Comparison of ENCODE assay signal across 1 cellular context in the genomic region with DNA sequence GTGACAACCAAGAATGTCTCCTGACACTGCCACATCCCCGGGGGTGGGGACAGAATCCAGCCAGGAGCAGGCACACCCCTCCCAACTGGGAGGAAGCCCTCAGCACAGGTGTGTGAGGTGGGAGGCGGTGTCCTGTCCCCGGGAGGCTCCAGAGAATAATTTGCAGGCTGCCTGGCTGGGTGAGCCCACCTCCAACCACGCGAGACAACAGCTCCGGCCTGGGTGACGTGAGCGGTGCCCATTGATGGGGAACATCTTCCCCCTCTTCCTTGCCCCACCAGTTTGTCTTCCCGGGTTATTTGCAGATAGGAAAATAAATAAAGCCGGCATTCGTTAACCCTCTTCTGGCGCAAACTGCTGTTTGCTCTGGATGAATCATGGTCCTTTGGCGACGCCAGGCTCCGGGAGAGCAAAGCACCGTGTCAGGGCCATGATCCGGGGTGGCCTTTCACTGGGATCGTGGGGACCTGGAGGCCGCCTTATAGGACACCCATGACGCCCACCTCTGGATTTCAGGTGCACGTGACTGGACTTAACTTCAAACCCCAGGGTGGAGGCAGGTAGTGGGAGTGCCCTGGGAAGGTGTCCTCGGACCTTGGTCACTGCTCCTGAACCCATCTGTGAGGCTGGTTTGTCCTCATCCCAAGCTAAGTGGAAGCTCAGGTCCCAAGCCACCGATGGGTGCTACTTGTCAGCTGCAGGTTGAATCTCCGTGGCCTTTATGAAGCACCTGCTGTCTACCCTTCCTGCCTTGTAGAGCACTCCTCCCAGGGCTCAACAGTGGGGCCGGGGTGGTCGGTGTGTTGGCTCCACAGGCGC.
TF ChIP-seq lines count a peak whose summit lies in the region.

No MANE protein-coding gene starts in this region.

TF ChIP-seq in HepG2, 621 proteins besides CTCF, POLR2A, EP300 and RAD21 (continued from another document and continues in another):
- TF ChIP-seq GABPB1 (CRISPR knock-in tag; IDR thresholded peaks at IDR 0.05), result 0 out of 2 replicates have a peak, but pooled peaks have one; percentile 20
- TF ChIP-seq JDP2 (CRISPR knock-in tag; IDR thresholded peaks at IDR 0.05; ENCODE audit: borderline replicate concordance), result no peak
- TF ChIP-seq SP5 (CRISPR knock-in tag; IDR thresholded peaks at IDR 0.05; ENCODE audit: borderline replicate concordance, low read depth), result peak; percentile 74
- peak; percentile 53; the same call in 1 of the 2 replicates for TF ChIP-seq ZNF224 (CRISPR knock-in tag; IDR thresholded peaks at IDR 0.05)
- peak; percentile 40; the same call in 1 of the 2 replicates for TF ChIP-seq YEATS4 (CRISPR knock-in tag; IDR thresholded peaks at IDR 0.05; ENCODE audit: borderline replicate concordance)
- TF ChIP-seq, protein P1, sequence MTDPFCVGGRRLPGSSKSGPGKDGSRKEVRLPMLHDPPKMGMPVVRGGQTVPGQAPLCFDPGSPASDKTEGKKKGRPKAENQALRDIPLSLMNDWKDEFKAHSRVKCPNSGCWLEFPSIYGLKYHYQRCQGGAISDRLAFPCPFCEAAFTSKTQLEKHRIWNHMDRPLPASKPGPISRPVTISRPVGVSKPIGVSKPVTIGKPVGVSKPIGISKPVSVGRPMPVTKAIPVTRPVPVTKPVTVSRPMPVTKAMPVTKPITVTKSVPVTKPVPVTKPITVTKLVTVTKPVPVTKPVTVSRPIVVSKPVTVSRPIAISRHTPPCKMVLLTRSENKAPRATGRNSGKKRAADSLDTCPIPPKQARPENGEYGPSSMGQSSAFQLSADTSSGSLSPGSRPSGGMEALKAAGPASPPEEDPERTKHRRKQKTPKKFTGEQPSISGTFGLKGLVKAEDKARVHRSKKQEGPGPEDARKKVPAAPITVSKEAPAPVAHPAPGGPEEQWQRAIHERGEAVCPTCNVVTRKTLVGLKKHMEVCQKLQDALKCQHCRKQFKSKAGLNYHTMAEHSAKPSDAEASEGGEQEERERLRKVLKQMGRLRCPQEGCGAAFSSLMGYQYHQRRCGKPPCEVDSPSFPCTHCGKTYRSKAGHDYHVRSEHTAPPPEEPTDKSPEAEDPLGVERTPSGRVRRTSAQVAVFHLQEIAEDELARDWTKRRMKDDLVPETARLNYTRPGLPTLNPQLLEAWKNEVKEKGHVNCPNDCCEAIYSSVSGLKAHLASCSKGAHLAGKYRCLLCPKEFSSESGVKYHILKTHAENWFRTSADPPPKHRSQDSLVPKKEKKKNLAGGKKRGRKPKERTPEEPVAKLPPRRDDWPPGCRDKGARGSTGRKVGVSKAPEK (CRISPR knock-in tag; IDR thresholded peaks at IDR 0.05; ENCODE audit: borderline replicate concordance), result 0 out of 2 replicates have a peak, but pooled peaks have one; percentile 63
- peak; percentile 64 for TF ChIP-seq FOXA1 (IDR thresholded peaks at IDR 0.05)
- TF ChIP-seq FOXA1 (CRISPR knock-in tag; IDR thresholded peaks at IDR 0.05), result peak; percentile 86
- TF ChIP-seq PHB2 (IDR thresholded peaks at IDR 0.05; ENCODE audit: partially characterized antibody), result no peak
- TF ChIP-seq, protein P2, sequence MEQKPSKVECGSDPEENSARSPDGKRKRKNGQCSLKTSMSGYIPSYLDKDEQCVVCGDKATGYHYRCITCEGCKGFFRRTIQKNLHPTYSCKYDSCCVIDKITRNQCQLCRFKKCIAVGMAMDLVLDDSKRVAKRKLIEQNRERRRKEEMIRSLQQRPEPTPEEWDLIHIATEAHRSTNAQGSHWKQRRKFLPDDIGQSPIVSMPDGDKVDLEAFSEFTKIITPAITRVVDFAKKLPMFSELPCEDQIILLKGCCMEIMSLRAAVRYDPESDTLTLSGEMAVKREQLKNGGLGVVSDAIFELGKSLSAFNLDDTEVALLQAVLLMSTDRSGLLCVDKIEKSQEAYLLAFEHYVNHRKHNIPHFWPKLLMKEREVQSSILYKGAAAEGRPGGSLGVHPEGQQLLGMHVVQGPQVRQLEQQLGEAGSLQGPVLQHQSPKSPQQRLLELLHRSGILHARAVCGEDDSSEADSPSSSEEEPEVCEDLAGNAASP (CRISPR knock-in tag; IDR thresholded peaks at IDR 0.05; ENCODE audit: borderline replicate concordance), result peak; percentile 50; the same call in 1 of the 2 replicates
- TF ChIP-seq KDM2A (CRISPR knock-in tag; IDR thresholded peaks at IDR 0.05; ENCODE audit: borderline replicate concordance, low read depth), result peak; percentile 98
- peak; percentile 40; the same call in 1 of the 2 replicates for TF ChIP-seq MYC (CRISPR knock-in tag; IDR thresholded peaks at IDR 0.05; ENCODE audit: borderline replicate concordance)
- TF ChIP-seq, protein P3, sequence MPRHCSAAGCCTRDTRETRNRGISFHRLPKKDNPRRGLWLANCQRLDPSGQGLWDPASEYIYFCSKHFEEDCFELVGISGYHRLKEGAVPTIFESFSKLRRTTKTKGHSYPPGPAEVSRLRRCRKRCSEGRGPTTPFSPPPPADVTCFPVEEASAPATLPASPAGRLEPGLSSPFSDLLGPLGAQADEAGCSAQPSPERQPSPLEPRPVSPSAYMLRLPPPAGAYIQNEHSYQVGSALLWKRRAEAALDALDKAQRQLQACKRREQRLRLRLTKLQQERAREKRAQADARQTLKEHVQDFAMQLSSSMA (CRISPR knock-in tag; IDR thresholded peaks at IDR 0.05), result 0 out of 2 replicates have a peak, but pooled peaks have one; percentile 66
- TF ChIP-seq DMAP1 (CRISPR knock-in tag; IDR thresholded peaks at IDR 0.05), result 0 out of 2 replicates have a peak, but pooled peaks have one; percentile 30
- TF ChIP-seq SP140L (CRISPR knock-in tag; IDR thresholded peaks at IDR 0.05; ENCODE audit: borderline replicate concordance), result 0 out of 2 replicates have a peak, but pooled peaks have one; percentile 57
- TF ChIP-seq MED13 (CRISPR knock-in tag; IDR thresholded peaks at IDR 0.05), result no peak; the same call in 1 of the 2 replicates
- TF ChIP-seq ZNF44 (CRISPR knock-in tag; IDR thresholded peaks at IDR 0.05), result peak; percentile 64; the same call in 1 of the 2 replicates
- peak; percentile 90 for TF ChIP-seq POLR2G (IDR thresholded peaks at IDR 0.05; ENCODE audit: low read depth, low read length)
- TF ChIP-seq, protein P4, sequence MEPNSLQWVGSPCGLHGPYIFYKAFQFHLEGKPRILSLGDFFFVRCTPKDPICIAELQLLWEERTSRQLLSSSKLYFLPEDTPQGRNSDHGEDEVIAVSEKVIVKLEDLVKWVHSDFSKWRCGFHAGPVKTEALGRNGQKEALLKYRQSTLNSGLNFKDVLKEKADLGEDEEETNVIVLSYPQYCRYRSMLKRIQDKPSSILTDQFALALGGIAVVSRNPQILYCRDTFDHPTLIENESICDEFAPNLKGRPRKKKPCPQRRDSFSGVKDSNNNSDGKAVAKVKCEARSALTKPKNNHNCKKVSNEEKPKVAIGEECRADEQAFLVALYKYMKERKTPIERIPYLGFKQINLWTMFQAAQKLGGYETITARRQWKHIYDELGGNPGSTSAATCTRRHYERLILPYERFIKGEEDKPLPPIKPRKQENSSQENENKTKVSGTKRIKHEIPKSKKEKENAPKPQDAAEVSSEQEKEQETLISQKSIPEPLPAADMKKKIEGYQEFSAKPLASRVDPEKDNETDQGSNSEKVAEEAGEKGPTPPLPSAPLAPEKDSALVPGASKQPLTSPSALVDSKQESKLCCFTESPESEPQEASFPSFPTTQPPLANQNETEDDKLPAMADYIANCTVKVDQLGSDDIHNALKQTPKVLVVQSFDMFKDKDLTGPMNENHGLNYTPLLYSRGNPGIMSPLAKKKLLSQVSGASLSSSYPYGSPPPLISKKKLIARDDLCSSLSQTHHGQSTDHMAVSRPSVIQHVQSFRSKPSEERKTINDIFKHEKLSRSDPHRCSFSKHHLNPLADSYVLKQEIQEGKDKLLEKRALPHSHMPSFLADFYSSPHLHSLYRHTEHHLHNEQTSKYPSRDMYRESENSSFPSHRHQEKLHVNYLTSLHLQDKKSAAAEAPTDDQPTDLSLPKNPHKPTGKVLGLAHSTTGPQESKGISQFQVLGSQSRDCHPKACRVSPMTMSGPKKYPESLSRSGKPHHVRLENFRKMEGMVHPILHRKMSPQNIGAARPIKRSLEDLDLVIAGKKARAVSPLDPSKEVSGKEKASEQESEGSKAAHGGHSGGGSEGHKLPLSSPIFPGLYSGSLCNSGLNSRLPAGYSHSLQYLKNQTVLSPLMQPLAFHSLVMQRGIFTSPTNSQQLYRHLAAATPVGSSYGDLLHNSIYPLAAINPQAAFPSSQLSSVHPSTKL (CRISPR knock-in tag; IDR thresholded peaks at IDR 0.05), result peak; percentile 82; the same call in 1 of the 2 replicates
- TF ChIP-seq ZNF792 (CRISPR knock-in tag; IDR thresholded peaks at IDR 0.05), result peak; percentile 49
- TF ChIP-seq, protein P5, sequence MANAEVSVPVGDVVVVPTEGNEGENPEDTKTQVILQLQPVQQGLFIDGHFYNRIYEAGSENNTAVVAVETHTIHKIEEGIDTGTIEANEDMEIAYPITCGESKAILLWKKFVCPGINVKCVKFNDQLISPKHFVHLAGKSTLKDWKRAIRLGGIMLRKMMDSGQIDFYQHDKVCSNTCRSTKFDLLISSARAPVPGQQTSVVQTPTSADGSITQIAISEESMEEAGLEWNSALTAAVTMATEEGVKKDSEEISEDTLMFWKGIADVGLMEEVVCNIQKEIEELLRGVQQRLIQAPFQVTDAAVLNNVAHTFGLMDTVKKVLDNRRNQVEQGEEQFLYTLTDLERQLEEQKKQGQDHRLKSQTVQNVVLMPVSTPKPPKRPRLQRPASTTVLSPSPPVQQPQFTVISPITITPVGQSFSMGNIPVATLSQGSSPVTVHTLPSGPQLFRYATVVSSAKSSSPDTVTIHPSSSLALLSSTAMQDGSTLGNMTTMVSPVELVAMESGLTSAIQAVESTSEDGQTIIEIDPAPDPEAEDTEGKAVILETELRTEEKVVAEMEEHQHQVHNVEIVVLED (CRISPR knock-in tag; IDR thresholded peaks at IDR 0.05; ENCODE audit: borderline replicate concordance), result peak; percentile 57; the same call in 1 of the 2 replicates
- TF ChIP-seq FLYWCH1 (CRISPR knock-in tag; IDR thresholded peaks at IDR 0.05), result no peak
- peak; percentile 70; the same call in 1 of the 2 replicates for TF ChIP-seq IRF2 (CRISPR knock-in tag; IDR thresholded peaks at IDR 0.05)
- TF ChIP-seq, protein P6, sequence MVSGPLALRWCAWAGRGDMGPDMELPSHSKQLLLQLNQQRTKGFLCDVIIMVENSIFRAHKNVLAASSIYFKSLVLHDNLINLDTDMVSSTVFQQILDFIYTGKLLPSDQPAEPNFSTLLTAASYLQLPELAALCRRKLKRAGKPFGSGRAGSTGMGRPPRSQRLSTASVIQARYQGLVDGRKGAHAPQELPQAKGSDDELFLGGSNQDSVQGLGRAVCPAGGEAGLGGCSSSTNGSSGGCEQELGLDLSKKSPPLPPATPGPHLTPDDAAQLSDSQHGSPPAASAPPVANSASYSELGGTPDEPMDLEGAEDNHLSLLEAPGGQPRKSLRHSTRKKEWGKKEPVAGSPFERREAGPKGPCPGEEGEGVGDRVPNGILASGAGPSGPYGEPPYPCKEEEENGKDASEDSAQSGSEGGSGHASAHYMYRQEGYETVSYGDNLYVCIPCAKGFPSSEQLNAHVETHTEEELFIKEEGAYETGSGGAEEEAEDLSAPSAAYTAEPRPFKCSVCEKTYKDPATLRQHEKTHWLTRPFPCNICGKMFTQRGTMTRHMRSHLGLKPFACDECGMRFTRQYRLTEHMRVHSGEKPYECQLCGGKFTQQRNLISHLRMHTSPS (CRISPR knock-in tag; IDR thresholded peaks at IDR 0.05; ENCODE audit: low read depth), result peak; percentile 60; the same call in 1 of the 2 replicates
- TF ChIP-seq, protein P7, sequence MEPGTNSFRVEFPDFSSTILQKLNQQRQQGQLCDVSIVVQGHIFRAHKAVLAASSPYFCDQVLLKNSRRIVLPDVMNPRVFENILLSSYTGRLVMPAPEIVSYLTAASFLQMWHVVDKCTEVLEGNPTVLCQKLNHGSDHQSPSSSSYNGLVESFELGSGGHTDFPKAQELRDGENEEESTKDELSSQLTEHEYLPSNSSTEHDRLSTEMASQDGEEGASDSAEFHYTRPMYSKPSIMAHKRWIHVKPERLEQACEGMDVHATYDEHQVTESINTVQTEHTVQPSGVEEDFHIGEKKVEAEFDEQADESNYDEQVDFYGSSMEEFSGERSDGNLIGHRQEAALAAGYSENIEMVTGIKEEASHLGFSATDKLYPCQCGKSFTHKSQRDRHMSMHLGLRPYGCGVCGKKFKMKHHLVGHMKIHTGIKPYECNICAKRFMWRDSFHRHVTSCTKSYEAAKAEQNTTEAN (CRISPR knock-in tag; conservative IDR thresholded peaks at IDR 0.05), result 0 out of 2 replicates have a peak, but pooled peaks have one; percentile 58
- TF ChIP-seq THYN1 (CRISPR knock-in tag; IDR thresholded peaks at IDR 0.05; ENCODE audit: borderline replicate concordance, low read depth), result no peak
- no peak; the same call in 1 of the 2 replicates for TF ChIP-seq ZNF441 (CRISPR knock-in tag; IDR thresholded peaks at IDR 0.05; ENCODE audit: borderline replicate concordance)
- TF ChIP-seq, protein P8, sequence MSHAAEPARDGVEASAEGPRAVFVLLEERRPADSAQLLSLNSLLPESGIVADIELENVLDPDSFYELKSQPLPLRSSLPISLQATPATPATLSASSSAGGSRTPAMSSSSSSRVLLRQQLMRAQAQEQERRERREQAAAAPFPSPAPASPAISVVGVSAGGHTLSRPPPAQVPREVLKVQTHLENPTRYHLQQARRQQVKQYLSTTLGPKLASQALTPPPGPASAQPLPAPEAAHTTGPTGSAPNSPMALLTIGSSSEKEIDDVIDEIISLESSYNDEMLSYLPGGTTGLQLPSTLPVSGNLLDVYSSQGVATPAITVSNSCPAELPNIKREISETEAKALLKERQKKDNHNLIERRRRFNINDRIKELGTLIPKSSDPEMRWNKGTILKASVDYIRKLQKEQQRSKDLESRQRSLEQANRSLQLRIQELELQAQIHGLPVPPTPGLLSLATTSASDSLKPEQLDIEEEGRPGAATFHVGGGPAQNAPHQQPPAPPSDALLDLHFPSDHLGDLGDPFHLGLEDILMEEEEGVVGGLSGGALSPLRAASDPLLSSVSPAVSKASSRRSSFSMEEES (CRISPR knock-in tag; IDR thresholded peaks at IDR 0.05), result peak; percentile 86
- TF ChIP-seq, protein P9, sequence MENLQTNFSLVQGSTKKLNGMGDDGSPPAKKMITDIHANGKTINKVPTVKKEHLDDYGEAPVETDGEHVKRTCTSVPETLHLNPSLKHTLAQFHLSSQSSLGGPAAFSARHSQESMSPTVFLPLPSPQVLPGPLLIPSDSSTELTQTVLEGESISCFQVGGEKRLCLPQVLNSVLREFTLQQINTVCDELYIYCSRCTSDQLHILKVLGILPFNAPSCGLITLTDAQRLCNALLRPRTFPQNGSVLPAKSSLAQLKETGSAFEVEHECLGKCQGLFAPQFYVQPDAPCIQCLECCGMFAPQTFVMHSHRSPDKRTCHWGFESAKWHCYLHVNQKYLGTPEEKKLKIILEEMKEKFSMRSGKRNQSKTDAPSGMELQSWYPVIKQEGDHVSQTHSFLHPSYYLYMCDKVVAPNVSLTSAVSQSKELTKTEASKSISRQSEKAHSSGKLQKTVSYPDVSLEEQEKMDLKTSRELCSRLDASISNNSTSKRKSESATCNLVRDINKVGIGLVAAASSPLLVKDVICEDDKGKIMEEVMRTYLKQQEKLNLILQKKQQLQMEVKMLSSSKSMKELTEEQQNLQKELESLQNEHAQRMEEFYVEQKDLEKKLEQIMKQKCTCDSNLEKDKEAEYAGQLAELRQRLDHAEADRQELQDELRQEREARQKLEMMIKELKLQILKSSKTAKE (CRISPR knock-in tag; IDR thresholded peaks at IDR 0.05; ENCODE audit: borderline replicate concordance), result no peak; the same call in 1 of the 2 replicates
- no peak for TF ChIP-seq ZSCAN9 (CRISPR knock-in tag; IDR thresholded peaks at IDR 0.05; ENCODE audit: borderline replicate concordance)
- TF ChIP-seq GABPA (IDR thresholded peaks at IDR 0.05; ENCODE audit: low read depth, low read length), result no peak
- peak; percentile 49 for TF ChIP-seq GABPA (CRISPR knock-in tag; IDR thresholded peaks at IDR 0.05; ENCODE audit: low read depth)
- 0 out of 2 replicates have a peak, but pooled peaks have one; percentile 32 for TF ChIP-seq SMAD1 (CRISPR knock-in tag; IDR thresholded peaks at IDR 0.05; ENCODE audit: borderline replicate concordance, low read depth)
- TF ChIP-seq, protein P10, sequence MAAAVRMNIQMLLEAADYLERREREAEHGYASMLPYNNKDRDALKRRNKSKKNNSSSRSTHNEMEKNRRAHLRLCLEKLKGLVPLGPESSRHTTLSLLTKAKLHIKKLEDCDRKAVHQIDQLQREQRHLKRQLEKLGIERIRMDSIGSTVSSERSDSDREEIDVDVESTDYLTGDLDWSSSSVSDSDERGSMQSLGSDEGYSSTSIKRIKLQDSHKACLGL (CRISPR knock-in tag; IDR thresholded peaks at IDR 0.05), result no peak
- no peak for TF ChIP-seq ZBTB42 (CRISPR knock-in tag; IDR thresholded peaks at IDR 0.05)
